ENCODE assay signal across 5 cellular contexts in the genomic region with DNA sequence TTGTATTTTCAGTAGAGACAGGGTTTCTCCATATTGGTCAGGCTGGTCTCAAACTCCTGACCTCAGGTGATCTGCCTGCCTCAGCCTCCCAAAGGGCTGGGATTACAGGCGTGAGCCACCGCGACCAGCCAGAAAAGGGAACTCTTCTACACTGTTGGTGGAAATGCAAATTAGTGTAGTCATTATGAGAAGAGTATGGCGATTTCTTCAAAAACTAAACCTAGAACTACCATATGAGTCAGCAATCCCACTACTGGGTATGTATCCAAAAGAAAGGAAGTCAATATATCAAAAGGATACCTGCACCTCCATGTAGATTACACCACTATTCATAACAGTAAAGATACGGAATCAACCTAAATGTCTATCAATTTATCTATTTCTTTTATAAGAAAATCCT. TPM values are rescaled to one million over a fixed set of nuclear protein-coding genes. Genes with fewer than 3 reads are reported as not detected.
"Had no signal": no experiment of that assay in that cellular context is flagged by ENCODE, and none has a peak within 500 bp of the region (broad histone marks: within the 10 kb centered on the region; RNA-seq: fewer than 3 reads in every experiment).

No MANE protein-coding gene starts in this region.

RNA-seq across cellular contexts. Expression of a gene that starts 16.4 kb away (rescaled TPM):
- total RNA-seq: dermis microvascular lymphatic vessel endothelial cell, foreskin keratinocyte, renal cortical epithelial cell, T-helper 17 cell had no signal
- polyA plus RNA-seq: foreskin keratinocyte, keratinocyte had no signal
